Comparison of ENCODE assay signal across 8 cellular contexts in the genomic region with DNA sequence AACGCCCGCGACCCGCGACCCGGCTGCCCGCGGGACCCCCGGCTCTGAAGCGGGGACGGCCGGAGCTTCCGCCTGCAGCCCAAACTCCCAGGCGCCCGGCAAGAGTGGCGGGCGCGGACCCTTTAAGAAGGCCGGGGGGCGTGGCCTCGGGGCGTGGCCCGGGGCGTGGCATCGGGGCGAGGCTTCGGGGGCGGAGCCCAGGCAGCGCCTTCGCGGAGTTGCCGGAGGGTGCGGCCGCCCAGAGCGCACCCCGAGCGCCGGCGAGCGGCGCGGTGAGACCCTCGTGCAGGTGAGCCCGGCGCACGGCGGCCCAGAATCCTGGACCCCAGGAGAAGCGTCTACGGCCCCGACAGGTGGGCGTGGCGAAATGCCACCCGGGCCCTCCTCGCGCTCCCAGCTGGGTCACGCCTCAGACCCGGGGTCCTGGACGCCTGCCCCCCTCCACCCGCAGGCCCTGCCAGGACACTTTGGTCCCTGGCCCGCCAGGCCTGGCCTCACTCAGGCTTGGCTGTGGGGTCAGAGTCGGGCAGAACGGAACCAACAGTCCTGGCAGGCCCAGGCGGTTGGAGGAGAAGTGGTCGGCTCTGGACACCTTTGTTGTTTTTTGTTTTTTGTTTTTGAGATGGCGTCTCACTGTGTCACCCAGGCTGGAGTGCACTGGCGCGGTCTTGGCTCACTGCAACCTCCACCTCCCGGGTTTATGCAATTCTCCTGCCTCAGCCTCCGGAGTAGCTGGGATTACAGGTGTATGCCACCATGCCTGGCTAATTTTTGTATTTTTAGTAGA. TPM values are rescaled to one million over a fixed set of nuclear protein-coding genes. Genes with fewer than 3 reads are reported as not detected.
A peak's percentile ranks its signal among the peaks of the same experiment; 100 is the strongest.
DNase-seq lines count a peak whose midpoint lies in the region; ATAC-seq and TF ChIP-seq lines count a peak whose summit lies in the region.

No MANE protein-coding gene starts in this region.

- H3K4me3 ChIP-seq in HUES6 (ENCODE audit: low read depth, low read length) = peak overlapping the region; percentile 69
- peak overlapping the region; percentile 61 for H3K4me3 ChIP-seq in SJCRH30
- peak overlapping the region; percentile 58 for H3K4me3 ChIP-seq in osteoblast (ENCODE audit: insufficient read depth, low read length)
- peak overlapping the region; percentile 78 for H3K4me3 ChIP-seq in thoracic aorta

- no peaks in the 10 kb centered on the region for H4K20me1 ChIP-seq in osteoblast (ENCODE audit: insufficient read depth, low read length)

- no peaks in the 10 kb centered on the region for H3K9me3 ChIP-seq in HUES6 (ENCODE audit: control insufficient read depth, insufficient read depth, low read depth, low read length)
- no peaks in the 10 kb centered on the region for H3K9me3 ChIP-seq in SJCRH30 (replicated peaks)
- H3K9me3 ChIP-seq in osteoblast (ENCODE audit: low read depth, low read length) = no peaks in the 10 kb centered on the region
- no peaks in the 10 kb centered on the region for H3K9me3 ChIP-seq in thoracic aorta

- peaks cover 32% of the 10 kb centered on the region for H3K4me1 ChIP-seq in HUES6 (ENCODE audit: control insufficient read depth, insufficient read depth, low read length)
- peaks cover 16% of the 10 kb centered on the region; the same call in 1 of the 2 replicates for H3K4me1 ChIP-seq in SJCRH30
- peaks cover 10% of the 10 kb centered on the region for H3K4me1 ChIP-seq in osteoblast (ENCODE audit: insufficient read depth, low read length)
- H3K4me1 ChIP-seq in thoracic aorta (ENCODE audit: control insufficient read depth in 1 of 2, low read depth in 2 of 2) = peaks cover 9 to 22% of the 10 kb centered on the region in 2 donors

- no peaks in the 10 kb centered on the region for H3K79me2 ChIP-seq in osteoblast (ENCODE audit: insufficient read depth, low read length)

- DNase-seq in DMS114 treated with DMSO at 0.1 percent for 48 hours (lab: John Stamatoyannopoulos, UW; ENCODE audit: unreplicated experiment) (peak; percentile 37), SJCRH30 (peak; percentile 88 to 90), globus pallidus (ENCODE audit: low spot score) (peak; percentile 54), osteoblast (ENCODE audit: insufficient read length, low spot score, missing footprints) (peak; percentile 100), thoracic aorta (ENCODE audit: low spot score) (peak; percentile 38)
- DNase-seq in activated gamma-delta T cell treated with anti-CD3 and anti-CD28 coated beads, Interleukin-2, amount 50 U/mL, for 16 hours (ENCODE audit: low read depth) = peak; percentile 91

- H3K27me3 ChIP-seq in HUES6 (ENCODE audit: control insufficient read depth, insufficient read depth, low read length) (peaks cover 78% of the 10 kb centered on the region), SJCRH30 (peaks cover 56% of the 10 kb centered on the region), osteoblast (ENCODE audit: insufficient read depth, low read length) (peaks cover 43% of the 10 kb centered on the region), thoracic aorta (replicated peaks; ENCODE audit: insufficient read depth) (peaks cover 20% of the 10 kb centered on the region)

- H3K4me2 ChIP-seq in osteoblast (ENCODE audit: insufficient read depth, low read length) = peak overlapping the region; percentile 58

- H3K27ac ChIP-seq in HUES6 (ENCODE audit: low read depth, low read length) (no peak overlapping the region), SJCRH30 (no peak overlapping the region), osteoblast (ENCODE audit: low read depth, low read length) (no peak overlapping the region), thoracic aorta (no peak overlapping the region)

- no peak for TF ChIP-seq CTCF in osteoblast (IDR thresholded peaks at IDR 0.05; ENCODE audit: extremely low read depth, low read depth, low read length)
- no peak for TF ChIP-seq CTCF in thoracic aorta (IDR thresholded peaks at IDR 0.05)

- ATAC-seq in GM21381 (IDR thresholded peaks at IDR 0.05; ENCODE audit: unreplicated experiment) (peak; percentile 59), thoracic aorta (ENCODE audit: insufficient number of reproducible peaks, low FRiP score, low read depth) (no peak)

- H2AFZ ChIP-seq in osteoblast (ENCODE audit: low read length) = no peak overlapping the region

- peaks cover 12% of the 10 kb centered on the region for H3K36me3 ChIP-seq in HUES6 (ENCODE audit: control insufficient read depth, insufficient read depth, low read length)
- H3K36me3 ChIP-seq in SJCRH30 = no peaks in the 10 kb centered on the region
- no peaks in the 10 kb centered on the region for H3K36me3 ChIP-seq in osteoblast (ENCODE audit: insufficient read depth, low read length)
- no peaks in the 10 kb centered on the region for H3K36me3 ChIP-seq in thoracic aorta

- peak overlapping the region; percentile 3 for H3K9ac ChIP-seq in HUES6 (ENCODE audit: low read length)

RNA-seq across cellular contexts. Expression of a gene that starts 14.4 kb away (rescaled TPM):
- total RNA-seq in SJCRH30 (2014; rRNA removed; shearing (Covaris generic)) = not detected in 2 replicates
- total RNA-seq in osteoblast (not detected in 2 replicates), thoracic aorta (under 1 TPM in 1 of 2 donors, not detected in 1; 0.71 TPM)

RNA-seq across cellular contexts. Expression of a gene that starts 39.8 kb away (rescaled TPM):
- 10.4 and 13.7 TPM in 2 replicates for total RNA-seq in SJCRH30 (2014; rRNA removed; shearing (Covaris generic))
- 14.7 and 30.0 TPM in 2 replicates for total RNA-seq in osteoblast
- 10 to 100 TPM; 36.2 to 36.7 TPM for total RNA-seq in thoracic aorta

RNA-seq across cellular contexts. Expression of a gene that starts 46.4 kb away (rescaled TPM):
- total RNA-seq in SJCRH30 (2014; rRNA removed; shearing (Covaris generic)) = 5.1 and 12.6 TPM in 2 replicates
- total RNA-seq in osteoblast = 55.4 and 90.5 TPM in 2 replicates
- 100 to 1,000 TPM in 1 of 2 donors, 10 to 100 TPM in 1; 31.5 to 104 TPM for total RNA-seq in thoracic aorta

RNA-seq across cellular contexts. Expression of a gene that starts 56.2 kb away (rescaled TPM):
- total RNA-seq in SJCRH30 (2014; rRNA removed; shearing (Covaris generic)) = 19.9 and 20.8 TPM in 2 replicates
- total RNA-seq in osteoblast (5.4 and 8.5 TPM in 2 replicates), thoracic aorta (10 to 100 TPM; 10.8 to 21.2 TPM)

RNA-seq across cellular contexts. Expression of a gene that starts 59.8 kb away (rescaled TPM):
- 15.3 and 15.9 TPM in 2 replicates for total RNA-seq in SJCRH30 (2014; rRNA removed; shearing (Covaris generic))
- total RNA-seq in osteoblast = 0.29 and 0.72 TPM in 2 replicates
- 10 to 100 TPM; 50.1 to 98.8 TPM for total RNA-seq in thoracic aorta

Comparison
In these comparisons a context has a peak if more than half of its experiments do, and no peak if none do; other contexts are left out.
1. DNase-seq: peak in every context shown above with its lines; median percentile 100 in osteoblast; 91 in activated gamma-delta T cell treated with anti-CD3 and anti-CD28 coated beads, Interleukin-2, amount 50 U/mL, for 16 hours; 89 in SJCRH30; 54 in globus pallidus; 38 in thoracic aorta; 37 in DMS114 treated with DMSO at 0.1 percent for 48 hours.